In genomic region chr6:122726649-122727048, GRCh38 we compare ENCODE assay signal across 10 cellular contexts. TPM values are rescaled to one million over a fixed set of nuclear protein-coding genes. Genes with fewer than 3 reads are reported as not detected.
A peak's percentile ranks its signal among the peaks of the same experiment; 100 is the strongest.
DNase-seq lines count a peak whose midpoint lies in the region; TF ChIP-seq lines count a peak whose summit lies in the region.
"Had no signal": no experiment of that assay in that cellular context is flagged by ENCODE, and none has a peak within 500 bp of the region (broad histone marks: within the 10 kb centered on the region; RNA-seq: fewer than 3 reads in every experiment).

No MANE protein-coding gene starts in this region.

- no peak overlapping the region for H3K4me2 ChIP-seq in KMS-11

- no peaks in the 10 kb centered on the region for H3K36me3 Mint-ChIP-seq in nephron (ENCODE audit: low read depth)

- no peaks in the 10 kb centered on the region for H3K9me3 ChIP-seq in stomach
- H3K9me3 ChIP-seq: SJCRH30 had no signal

- H3K4me3 ChIP-seq in KMS-11 (IDR thresholded peaks at IDR 0.05; ENCODE audit: insufficient read depth, low read depth, low read length) (no peak overlapping the region), stomach (no peak overlapping the region)
- H3K4me3 ChIP-seq: lung, SJCRH30 had no signal

- WGBS in stomach, 5 donors = 17 to 43% (median 42%) methylated on average over 2 of the region's 2 CpGs

- DNase-seq in amniotic epithelial cell (ENCODE audit: low read depth) = peak; percentile 12
- DNase-seq in activated T-cell treated with anti-CD3 and anti-CD28 coated beads, Interleukin-2, amount 50 U/mL, for 1 hour = no peak
- no peak for DNase-seq in stomach
- no peak for DNase-seq in GOT3 (lab: John Stamatoyannopoulos, UW)
- no peak for DNase-seq in retina

- H3K4me1 ChIP-seq in KMS-11 (ENCODE audit: low read depth, poor library complexity, severe bottlenecking) (no peaks in the 10 kb centered on the region), stomach (no peaks in the 10 kb centered on the region)
- H3K4me1 ChIP-seq: SJCRH30 had no signal

- intact Hi-C loops in stomach (cut with DNase I; ENCODE audit: low total_unique reads) = no loop called here

- H3K27me3 ChIP-seq in KMS-11 (ENCODE audit: insufficient read depth, low read depth) (no peaks in the 10 kb centered on the region), stomach (no peaks in the 10 kb centered on the region)
- H3K27me3 ChIP-seq: SJCRH30 had no signal

- no peak for TF ChIP-seq EP300 in stomach (IDR thresholded peaks at IDR 0.05)

- H3K4me1 Mint-ChIP-seq in nephron = no peaks in the 10 kb centered on the region

- TF ChIP-seq POLR2A in stomach (IDR thresholded peaks at IDR 0.05) = no peak

- H3K36me3 ChIP-seq in KMS-11 (ENCODE audit: insufficient read depth) (no peaks in the 10 kb centered on the region), stomach (no peaks in the 10 kb centered on the region)
- H3K36me3 ChIP-seq: SJCRH30 had no signal

- no peaks in the 10 kb centered on the region for H3K9me3 Mint-ChIP-seq in nephron

- no peaks in the 10 kb centered on the region for H4K20me1 ChIP-seq in KMS-11 (ENCODE audit: insufficient read depth)

- no peak overlapping the region for H3K4me3 Mint-ChIP-seq in nephron

- H3K9ac ChIP-seq in KMS-11 = no peak overlapping the region

- no peak overlapping the region for H3K27ac Mint-ChIP-seq in nephron

- no peaks in the 10 kb centered on the region for H3K27me3 Mint-ChIP-seq in nephron (ENCODE audit: low read depth)

- peak; percentile 61 for TF ChIP-seq CTCF in GM12873 (IDR thresholded peaks at IDR 0.05; ENCODE audit: insufficient read depth, low read depth, low read length, missing control alignments)
- peak; percentile 44 for TF ChIP-seq CTCF in KMS-11 (conservative IDR thresholded peaks at IDR 0.05; ENCODE audit: low read depth, low read length)
- peak; percentile 27 to 36 (median 31) for TF ChIP-seq CTCF in nephron (IDR thresholded peaks at IDR 0.05; ENCODE audit: unreplicated experiment in 3 of 3)
- TF ChIP-seq CTCF in stomach (IDR thresholded peaks at IDR 0.05) = peak in 2 of 7 experiments; percentile 12 to 29

- H2AFZ ChIP-seq in KMS-11 (ENCODE audit: low read depth) = no peak overlapping the region

- no peaks in the 10 kb centered on the region for H3K79me2 ChIP-seq in KMS-11 (ENCODE audit: insufficient read depth, low read depth)

- H3K27ac ChIP-seq in KMS-11 = no peak overlapping the region
- no peak overlapping the region for H3K27ac ChIP-seq in stomach
- H3K27ac ChIP-seq: SJCRH30 had no signal

RNA-seq across cellular contexts. Expression of gene FABP7, which starts 52.9 kb away (rescaled TPM):
- 1 to 10 TPM in 1 of 5 donors, not detected in 4; 2.8 TPM for total RNA-seq in stomach
- polyA plus RNA-seq in stomach = not detected
